In genomic region chr13:26254583-26255102, GRCh38 we compare ENCODE assay signal across 8 cellular contexts. TPM values are rescaled to one million over a fixed set of nuclear protein-coding genes. Genes with fewer than 3 reads are reported as not detected.
A peak's percentile ranks its signal among the peaks of the same experiment; 100 is the strongest.
DNase-seq lines count a peak whose midpoint lies in the region; ATAC-seq, FAIRE-seq and TF ChIP-seq lines count a peak whose summit lies in the region.

No MANE protein-coding gene starts in this region.

- POLR2A ChIA-PET in PC-3 (lab: Charles Lee; ENCODE audit: unreplicated experiment), result interaction anchor here (0.6 kb wide), 1 partner anchor 32 kb away, joined by 5 read pairs; the partner anchor contains the start of gene RNF6

- H3K4me3 ChIP-seq in PC-3 (ENCODE audit: low read length), result peak overlapping the region; percentile 93
- H3K4me3 ChIP-seq in neutrophil (ENCODE audit: low read depth in 1 of 2, low read length in 1 of 2), result peak overlapping the region; percentile 94 to 97
- peak overlapping the region; percentile 76 for H3K4me3 ChIP-seq in thymus (ENCODE audit: low read length)

- intact Hi-C loops in PC-3 (cut with micrococcal nuclease), result loop anchor here (5.0 to 10.0 kb wide), 2 partner anchors 50 to 123 kb away; no protein-coding TSS in a partner anchor

- peak in 13 of 14 donors; percentile 4 to 65 (median 41) for DNase-seq in C1 segment of cervical spinal cord (lab: John Stamatoyannopoulos, UW)
- peak; percentile 10 for DNase-seq in GM19240 (ENCODE audit: insufficient read length, low spot score)
- peak; percentile 49 for DNase-seq in PC-3
- peak; percentile 35 for DNase-seq in activated gamma-delta T cell (lab: John Stamatoyannopoulos, UW)
- peak; percentile 22 to 29 for DNase-seq in frontal cortex (ENCODE audit: low spot score in 2 of 2)

- H3K4me1 ChIP-seq in PC-3 (ENCODE audit: insufficient read depth, low read length) (peaks cover 15% of the 10 kb centered on the region), neutrophil (ENCODE audit: control insufficient read depth in 1 of 2, insufficient read depth in 1 of 2, low read depth in 1 of 2, low read length in 1 of 2) (peaks cover 12 to 17% of the 10 kb centered on the region in 2 experiments), thymus (ENCODE audit: control insufficient read depth, insufficient read depth, low read length) (peaks cover 6% of the 10 kb centered on the region)

- peaks cover 56% of the 10 kb centered on the region for H3K79me2 ChIP-seq in PC-3 (ENCODE audit: low read length)

- TF ChIP-seq CTCF in PC-3 (conservative IDR thresholded peaks at IDR 0.05; ENCODE audit: low read depth, low read length) (no peak), neutrophil (IDR thresholded peaks at IDR 0.05) (no peak)

- no TSS peak for BruUV-seq in PC-3 (replicated peaks; lab: Mats Ljungman, UMichigan)

- CTCF ChIA-PET in PC-3 (lab: Charles Lee), result interaction anchor here (0.6 kb wide), 2 partner anchors 29 to 69 kb away, joined by 6 to 7 read pairs; no protein-coding TSS in a partner anchor

- no peaks in the 10 kb centered on the region for H3K9me2 ChIP-seq in PC-3 (replicated peaks; ENCODE audit: low read length)

- H3K36me3 ChIP-seq in PC-3 (ENCODE audit: low read depth, low read length), result no peaks in the 10 kb centered on the region
- H3K36me3 ChIP-seq in neutrophil, result no peaks in the 10 kb centered on the region
- no peaks in the 10 kb centered on the region for H3K36me3 ChIP-seq in thymus (ENCODE audit: control insufficient read depth, insufficient read depth)

- H3F3A ChIP-seq in PC-3 (ENCODE audit: low read length, unreplicated experiment), result no peaks in the 10 kb centered on the region

- no peak for FAIRE-seq in frontal cortex (lab: Jason Lieb, UNC)

- ATAC-seq in HG03354 (IDR thresholded peaks at IDR 0.05; ENCODE audit: poor library complexity, severe bottlenecking, unreplicated experiment) (peak; percentile 38), PC-3 (peak; percentile 45)

- peaks cover 21% of the 10 kb centered on the region for H4K20me1 ChIP-seq in PC-3 (ENCODE audit: low read length)

- under 1% methylated on average over 35 of the region's 35 CpGs for WGBS in thymus

- no peaks in the 10 kb centered on the region for H3K27me3 ChIP-seq in PC-3 (ENCODE audit: low read length)
- H3K27me3 ChIP-seq in neutrophil, result peaks cover 16% of the 10 kb centered on the region
- no peaks in the 10 kb centered on the region for H3K27me3 ChIP-seq in thymus (ENCODE audit: control insufficient read depth, insufficient read depth)

- H3K4me2 ChIP-seq in PC-3 (ENCODE audit: low read length), result peak overlapping the region; percentile 85

- peak overlapping the region; percentile 72 for H3K9ac ChIP-seq in PC-3 (ENCODE audit: low read length)

- H3K9me3 ChIP-seq in PC-3 (ENCODE audit: low read length), result no peaks in the 10 kb centered on the region
- no peaks in the 10 kb centered on the region for H3K9me3 ChIP-seq in neutrophil
- no peaks in the 10 kb centered on the region for H3K9me3 ChIP-seq in thymus (ENCODE audit: control insufficient read depth)

- H2AFZ ChIP-seq in PC-3 (ENCODE audit: low read length), result peak overlapping the region; percentile 100

- H3K27ac ChIP-seq in PC-3 (ENCODE audit: low read length) (no peak overlapping the region), neutrophil (peak overlapping the region; percentile 83), thymus (ENCODE audit: low read depth) (peak overlapping the region; percentile 92)

RNA-seq across cellular contexts. Expression of gene CDK8, which starts 0.7 kb away (rescaled TPM):
- total RNA-seq in PC-3 (2014; rRNA removed) (14.5 and 18.7 TPM in 2 replicates), frontal cortex (59.9 TPM)
- polyA plus RNA-seq in thymus, result 23.8 TPM

RNA-seq across cellular contexts. Expression of gene RNF6, which starts 32.5 kb away (rescaled TPM):
- total RNA-seq in PC-3 (2014; rRNA removed) (23.8 and 34.0 TPM in 2 replicates), frontal cortex (22.8 TPM)
- polyA plus RNA-seq in thymus, result 29.9 TPM
